23 cellular contexts compared by ENCODE assay signal in the genomic region with DNA sequence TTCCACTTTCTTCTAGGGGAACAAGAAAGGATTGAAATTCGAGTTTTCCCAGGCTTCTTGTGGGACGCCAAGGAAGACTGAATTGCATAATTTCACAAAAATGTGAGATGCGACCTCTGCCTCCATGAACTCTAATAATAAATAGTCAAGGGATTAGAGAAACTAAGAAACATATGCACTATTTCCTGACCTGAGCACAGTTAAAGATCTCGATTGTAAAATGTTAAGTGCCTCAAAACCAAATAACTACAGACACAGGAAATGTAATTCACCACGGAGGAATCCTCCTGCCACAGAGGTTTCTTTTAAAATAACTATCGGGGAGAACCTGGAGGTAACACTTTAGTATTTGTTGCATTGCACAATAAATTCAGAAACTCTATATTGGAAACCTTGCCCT.
DNase-seq lines count a peak whose midpoint lies in the region; ATAC-seq and TF ChIP-seq lines count a peak whose summit lies in the region.
"Had no signal": no experiment of that assay in that cellular context is flagged by ENCODE, and none has a peak within 500 bp of the region (broad histone marks: within the 10 kb centered on the region; RNA-seq: fewer than 3 reads in every experiment).

No MANE protein-coding gene starts in this region.

- no peak for TF ChIP-seq CTCF in GM23338 (conservative IDR thresholded peaks at IDR 0.05; ENCODE audit: low read depth in 2 of 2)
- no peak for TF ChIP-seq CTCF in PC-9 (conservative IDR thresholded peaks at IDR 0.05)
- no peak for TF ChIP-seq CTCF in fibroblast of lung (conservative IDR thresholded peaks at IDR 0.05 in 1 of 2, IDR thresholded peaks at IDR 0.05 in 1 of 2; ENCODE audit: low read depth in 1 of 2, low read length in 2 of 2)

- DNase-seq in GM23338 (ENCODE audit: low spot score) (no peak), PC-9 (peak in 1 of 2 experiments; percentile 79), fibroblast of lung (ENCODE audit: low read depth in 2 of 2) (peak; percentile 2 to 17), erythroblast (lab: John Stamatoyannopoulos, UW) (no peak), ureter (ENCODE audit: low spot score) (no peak)
- DNase-seq: activated CD8-positive, alpha-beta memory T cell treated with anti-CD3 and anti-CD28 coated beads for 24 hours; activated T-cell treated with anti-CD3 and anti-CD28 coated beads, Interleukin-2, amount 50 U/mL, for 72 hours; AML-193; COR-L47; foreskin keratinocyte; MG63; midbrain; NCI-H146; NCI-H2171 treated with DMSO at 0.1 percent for 48 hours; NCI-H69; OCI-M1; T-helper 9 cell; thyroid gland had no signal

- H3K9me3 Mint-ChIP-seq in GM23338, result peaks cover 17% of the 10 kb centered on the region
- H3K9me3 Mint-ChIP-seq: activated naive CD4-positive, alpha-beta T cell treated with anti-CD3 and anti-CD28 coated beads, Interleukin-2, amount 50 U/mL, for 24 hours; activated T-cell treated with anti-CD3 and anti-CD28 coated beads, Interleukin-2, amount 50 U/mL, for 72 hours; stimulated activated effector memory CD8-positive, alpha-beta T cell treated with anti-CD3 and anti-CD28 coated beads, Interleukin-12 subunit alpha, Interleukin-12 subunit beta, amount 100 ng/mL, for 72 hours had no signal

- H3K9me2 ChIP-seq in GM23338 (ENCODE audit: insufficient read depth) (0 out of 2 replicates have a peak, but pooled peaks cover 6% of the 10 kb centered on the region), PC-9 (ENCODE audit: insufficient read depth) (no peaks in the 10 kb centered on the region; the same call in 1 of the 2 replicates)

- peaks cover 22% of the 10 kb centered on the region for H3K4me1 ChIP-seq in GM23338 (ENCODE audit: insufficient read depth)
- H3K4me1 ChIP-seq in PC-9 (replicated peaks; ENCODE audit: insufficient read depth), result peaks cover 27% of the 10 kb centered on the region
- no peaks in the 10 kb centered on the region for H3K4me1 ChIP-seq in fibroblast of lung (ENCODE audit: control insufficient read depth, extremely low read depth, insufficient read depth, low read length)
- H3K4me1 ChIP-seq in skeletal muscle satellite cell (ENCODE audit: control insufficient read depth, insufficient read depth, low read length), result peaks cover 7% of the 10 kb centered on the region
- H3K4me1 ChIP-seq: foreskin keratinocyte had no signal

- TF ChIP-seq POLR2A in erythroblast (IDR thresholded peaks at IDR 0.05; ENCODE audit: low read length), result no peak

- CTCF ChIA-PET in PC-9 (lab: Charles Lee), result interaction anchor here (0.6 kb wide), 1 partner anchor 125 kb away, joined by 3 read pairs; no protein-coding TSS in a partner anchor

- H3K4me2 ChIP-seq in GM23338 (0 out of 2 replicates have a peak overlapping the region, but pooled peaks have one; percentile 1), PC-9 (peak overlapping the region; percentile 54), fibroblast of lung (ENCODE audit: extremely low read depth, insufficient read depth, low read length) (no peak overlapping the region), skeletal muscle satellite cell (ENCODE audit: low read length) (peak overlapping the region; percentile 21)

- H3K36me3 Mint-ChIP-seq in GM23338 (ENCODE audit: low read depth), result peaks cover 18% of the 10 kb centered on the region
- H3K36me3 Mint-ChIP-seq: activated naive CD4-positive, alpha-beta T cell treated with anti-CD3 and anti-CD28 coated beads, Interleukin-2, amount 50 U/mL, for 24 hours; stimulated activated effector memory CD8-positive, alpha-beta T cell treated with anti-CD3 and anti-CD28 coated beads, Interleukin-12 subunit alpha, Interleukin-12 subunit beta, amount 100 ng/mL, for 72 hours had no signal

- peaks cover 11% of the 10 kb centered on the region for H3K27me3 Mint-ChIP-seq in GM23338 (ENCODE audit: insufficient read depth, low read depth, poor library complexity)

- H3K79me2 ChIP-seq in GM23338 (replicated peaks; ENCODE audit: insufficient read depth) (no peaks in the 10 kb centered on the region), PC-9 (ENCODE audit: low read depth) (no peaks in the 10 kb centered on the region), fibroblast of lung (ENCODE audit: control insufficient read depth, insufficient read depth, low read length) (no peaks in the 10 kb centered on the region)

- H3K27ac ChIP-seq in GM23338 (ENCODE audit: low read depth), result no peak overlapping the region
- H3K27ac ChIP-seq in PC-9, result peak overlapping the region; percentile 39
- no peak overlapping the region for H3K27ac ChIP-seq in fibroblast of lung (ENCODE audit: insufficient read depth, low read length)
- H3K27ac ChIP-seq: foreskin keratinocyte, thyroid gland had no signal

- no peaks in the 10 kb centered on the region for H3F3A ChIP-seq in GM23338 (replicated peaks; ENCODE audit: low read depth)
- peaks cover 13% of the 10 kb centered on the region; the same call in 1 of the 2 replicates for H3F3A ChIP-seq in PC-9 (ENCODE audit: insufficient read depth, low read depth)

- H2AFZ ChIP-seq in GM23338 (no peak overlapping the region), PC-9 (peak overlapping the region; percentile 66), fibroblast of lung (ENCODE audit: low read length) (no peak overlapping the region)

- ATAC-seq in GM23338, result no peak
- ATAC-seq in GM21576 (IDR thresholded peaks at IDR 0.05; ENCODE audit: unreplicated experiment), result no peak
- ATAC-seq: activated CD4-positive, CD25-positive, alpha-beta regulatory T cell treated with anti-CD3 and anti-CD28 coated beads, Interleukin-2, amount 50 U/mL, for 24 hours; activated T-cell treated with anti-CD3 and anti-CD28 coated beads, Interleukin-2, amount 50 U/mL, for 72 hours; foreskin keratinocyte; stimulated activated effector memory CD8-positive, alpha-beta T cell treated with anti-CD3 and anti-CD28 coated beads, Interleukin-12 subunit alpha, Interleukin-12 subunit beta, amount 100 ng/mL, for 72 hours had no signal

- BruUV-seq in PC-9 (replicated peaks; lab: Mats Ljungman, UMichigan), result no TSS peak

- no peak overlapping the region for H3K27ac Mint-ChIP-seq in GM23338
- H3K27ac Mint-ChIP-seq: activated naive CD4-positive, alpha-beta T cell treated with anti-CD3 and anti-CD28 coated beads, Interleukin-2, amount 50 U/mL, for 24 hours; activated T-cell treated with anti-CD3 and anti-CD28 coated beads, Interleukin-2, amount 50 U/mL, for 72 hours; stimulated activated effector memory CD8-positive, alpha-beta T cell treated with anti-CD3 and anti-CD28 coated beads, Interleukin-12 subunit alpha, Interleukin-12 subunit beta, amount 100 ng/mL, for 72 hours had no signal

- POLR2A ChIA-PET in PC-9 (lab: Charles Lee; ENCODE audit: unreplicated experiment), result no interaction called here

- intact Hi-C loops in PC-9 (cut with micrococcal nuclease; ENCODE audit: unreplicated experiment), result no loop called here

- peaks cover 28% of the 10 kb centered on the region for H3K4me1 Mint-ChIP-seq in GM23338
- H3K4me1 Mint-ChIP-seq: activated naive CD4-positive, alpha-beta T cell treated with anti-CD3 and anti-CD28 coated beads, Interleukin-2, amount 50 U/mL, for 24 hours; stimulated activated effector memory CD8-positive, alpha-beta T cell treated with anti-CD3 and anti-CD28 coated beads, Interleukin-12 subunit alpha, Interleukin-12 subunit beta, amount 100 ng/mL, for 72 hours had no signal

- no peak overlapping the region for H3K9ac ChIP-seq in fibroblast of lung (ENCODE audit: insufficient read depth, low read length)
- H3K9ac ChIP-seq in skeletal muscle satellite cell (ENCODE audit: low read depth, low read length), result no peak overlapping the region

- no peaks in the 10 kb centered on the region for H3K27me3 ChIP-seq in GM23338 (ENCODE audit: insufficient read depth)
- no peaks in the 10 kb centered on the region for H3K27me3 ChIP-seq in PC-9 (ENCODE audit: insufficient read depth, low read depth)
- H3K27me3 ChIP-seq in fibroblast of lung (ENCODE audit: control insufficient read depth, insufficient read depth, low read length), result no peaks in the 10 kb centered on the region
- H3K27me3 ChIP-seq in skeletal muscle satellite cell (ENCODE audit: control insufficient read depth, insufficient read depth, low read length), result peaks cover 6% of the 10 kb centered on the region
- H3K27me3 ChIP-seq: foreskin keratinocyte, MG63, thyroid gland had no signal

- H3K4me3 Mint-ChIP-seq in GM23338, result no peak overlapping the region
- H3K4me3 Mint-ChIP-seq: activated naive CD4-positive, alpha-beta T cell treated with anti-CD3 and anti-CD28 coated beads, Interleukin-2, amount 50 U/mL, for 24 hours; activated T-cell treated with anti-CD3 and anti-CD28 coated beads, Interleukin-2, amount 50 U/mL, for 72 hours; stimulated activated effector memory CD8-positive, alpha-beta T cell treated with anti-CD3 and anti-CD28 coated beads, Interleukin-12 subunit alpha, Interleukin-12 subunit beta, amount 100 ng/mL, for 72 hours had no signal

- no peaks in the 10 kb centered on the region for H4K20me1 ChIP-seq in GM23338 (replicated peaks; ENCODE audit: insufficient read depth)
- H4K20me1 ChIP-seq in PC-9 (ENCODE audit: insufficient read depth), result no peaks in the 10 kb centered on the region
- H4K20me1 ChIP-seq in fibroblast of lung (ENCODE audit: control insufficient read depth, extremely low read depth, insufficient read depth, low read length), result no peaks in the 10 kb centered on the region

- H3K4me3 ChIP-seq in GM23338 (no peak overlapping the region), PC-9 (no peak overlapping the region), fibroblast of lung (replicated peaks in 1 of 4; ENCODE audit: control extremely low read depth in 1 of 4, insufficient read depth in 1 of 4, low read depth in 3 of 4, low read length in 4 of 4) (no peak overlapping the region), skeletal muscle satellite cell (ENCODE audit: low read length) (no peak overlapping the region)
- H3K4me3 ChIP-seq: MG63, thyroid gland had no signal

- no peaks in the 10 kb centered on the region for H3K36me3 ChIP-seq in GM23338 (ENCODE audit: insufficient read depth)
- no peaks in the 10 kb centered on the region for H3K36me3 ChIP-seq in PC-9 (ENCODE audit: low read depth)
- no peaks in the 10 kb centered on the region for H3K36me3 ChIP-seq in fibroblast of lung (ENCODE audit: control insufficient read depth, insufficient read depth, low read length)
- H3K36me3 ChIP-seq in skeletal muscle satellite cell (ENCODE audit: insufficient read depth, low read length), result no peaks in the 10 kb centered on the region
- H3K36me3 ChIP-seq: MG63, thyroid gland had no signal

- no peaks in the 10 kb centered on the region for H3K9me3 ChIP-seq in PC-9 (ENCODE audit: insufficient read depth, low read depth)
- no peaks in the 10 kb centered on the region for H3K9me3 ChIP-seq in fibroblast of lung (ENCODE audit: control insufficient read depth, insufficient read depth, low read depth, low read length)
- H3K9me3 ChIP-seq in skeletal muscle satellite cell (replicated peaks; ENCODE audit: low read length), result no peaks in the 10 kb centered on the region
- H3K9me3 ChIP-seq: MG63, thyroid gland had no signal

Comparison
In these comparisons a context has a peak if more than half of its experiments do, and no peak if none do; other contexts are left out.
1. DNase-seq: peak in fibroblast of lung (2 of 2); none in GM23338 (single experiment), erythroblast (0 of 2) and ureter (single experiment).